ENCODE assay signal across 28 cellular contexts in the genomic region with DNA sequence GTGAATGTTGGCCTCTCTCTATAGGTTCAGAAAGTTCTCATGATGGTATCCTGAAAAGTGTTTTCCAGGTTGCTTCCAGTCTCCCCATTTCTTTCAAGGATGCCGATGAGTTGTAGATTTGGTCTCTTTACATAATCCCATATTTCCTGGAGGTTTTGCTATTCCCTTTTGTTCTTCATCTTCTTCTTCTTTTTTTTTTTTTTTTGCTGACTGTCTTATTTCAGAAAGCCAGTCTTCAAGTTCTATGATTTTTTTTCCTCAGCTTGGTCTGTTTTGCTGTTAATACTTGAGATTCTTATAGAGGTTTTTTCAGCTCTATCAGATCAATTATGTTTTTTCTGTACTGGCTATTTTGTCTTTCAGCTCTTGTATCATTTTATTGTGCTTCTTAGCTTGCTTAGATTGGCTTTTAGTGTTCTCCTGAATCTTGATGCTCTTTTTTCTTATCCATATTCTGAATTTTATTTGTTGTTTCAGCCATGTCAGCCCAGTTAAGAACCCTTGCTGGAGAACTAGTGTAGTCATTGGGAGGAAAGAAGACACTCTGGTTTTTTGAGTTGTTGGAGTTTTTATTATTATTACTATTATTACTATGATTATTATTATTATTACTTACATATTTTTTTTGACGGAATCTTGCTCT.
"Had no signal": no experiment of that assay in that cellular context is flagged by ENCODE, and none has a peak within 500 bp of the region (broad histone marks: within the 10 kb centered on the region; RNA-seq: fewer than 3 reads in every experiment).

No MANE protein-coding gene starts in this region.

- H3K36me3 ChIP-seq: colonic mucosa, esophagus squamous epithelium, gastrocnemius medialis, heart right ventricle, left lung, lower lobe of right lung had no signal

- H3K9me3 Mint-ChIP-seq: dendritic cell treated with granulocyte-macrophage colony-stimulating factor and Interleukin-4, amounts not matched to agents 40 ng/mL and 50 ng/mL, for 4 days; effector memory CD8-positive, alpha-beta T cell; endodermal cell; mesothelial cell of epicardium had no signal

- H3K27me3 ChIP-seq: colonic mucosa, esophagus squamous epithelium, gastrocnemius medialis, heart right ventricle, left lung had no signal

- H3K4me1 ChIP-seq: colonic mucosa, esophagus squamous epithelium, gastrocnemius medialis, heart right ventricle, left lung, lower lobe of right lung had no signal

- DNase-seq: colonic mucosa; cortex of kidney; effector CD8-positive, alpha-beta T cell; effector memory CD8-positive, alpha-beta T cell; endodermal cell; erythroblast; esophagus squamous epithelium; foreskin fibroblast; foreskin melanocyte; gastrocnemius medialis; glutamatergic neuron; head of caudate nucleus; heart right ventricle; hippocampal formation; left cardiac atrium; left lung; left ventricle myocardium superior; lower lobe of right lung; mesenchymal stem cell; mucosa of descending colon; naive B cell had no signal

- H3K4me1 Mint-ChIP-seq: endodermal cell, mesothelial cell of epicardium had no signal

- H3K4me3 Mint-ChIP-seq: dendritic cell treated with granulocyte-macrophage colony-stimulating factor and Interleukin-4, amounts not matched to agents 40 ng/mL and 50 ng/mL, for 4 days; effector memory CD8-positive, alpha-beta T cell; endodermal cell; mesothelial cell of epicardium; naive B cell had no signal

- H3K9me3 ChIP-seq: colonic mucosa, gastrocnemius medialis had no signal

- H3K36me3 Mint-ChIP-seq: mesothelial cell of epicardium, naive B cell had no signal

- H3K27ac ChIP-seq: colonic mucosa, epithelial cell of prostate, esophagus squamous epithelium, gastrocnemius medialis, heart right ventricle, left lung, lower lobe of right lung had no signal

- FAIRE-seq: endometrium, islet of Langerhans, keratinocyte had no signal

- H3K27ac Mint-ChIP-seq: dendritic cell treated with granulocyte-macrophage colony-stimulating factor and Interleukin-4, amounts not matched to agents 40 ng/mL and 50 ng/mL, for 4 days; effector memory CD8-positive, alpha-beta T cell; endodermal cell; mesothelial cell of epicardium; naive B cell had no signal

- H3K27me3 Mint-ChIP-seq: dendritic cell treated with granulocyte-macrophage colony-stimulating factor and Interleukin-4, amounts not matched to agents 40 ng/mL and 50 ng/mL, for 4 days; effector memory CD8-positive, alpha-beta T cell; naive B cell had no signal

- ATAC-seq: effector memory CD8-positive, alpha-beta T cell; esophagus mucosa; gastrocnemius medialis; heart right ventricle; left cardiac atrium; left lung; left ventricle myocardium superior; lower lobe of right lung; mucosa of descending colon had no signal

- H3K4me3 ChIP-seq: colonic mucosa, esophagus squamous epithelium, gastrocnemius medialis, heart right ventricle, left lung, lower lobe of right lung, mucosa of descending colon had no signal
